Comparison of ENCODE assay signal across 19 cellular contexts in the genomic region with DNA sequence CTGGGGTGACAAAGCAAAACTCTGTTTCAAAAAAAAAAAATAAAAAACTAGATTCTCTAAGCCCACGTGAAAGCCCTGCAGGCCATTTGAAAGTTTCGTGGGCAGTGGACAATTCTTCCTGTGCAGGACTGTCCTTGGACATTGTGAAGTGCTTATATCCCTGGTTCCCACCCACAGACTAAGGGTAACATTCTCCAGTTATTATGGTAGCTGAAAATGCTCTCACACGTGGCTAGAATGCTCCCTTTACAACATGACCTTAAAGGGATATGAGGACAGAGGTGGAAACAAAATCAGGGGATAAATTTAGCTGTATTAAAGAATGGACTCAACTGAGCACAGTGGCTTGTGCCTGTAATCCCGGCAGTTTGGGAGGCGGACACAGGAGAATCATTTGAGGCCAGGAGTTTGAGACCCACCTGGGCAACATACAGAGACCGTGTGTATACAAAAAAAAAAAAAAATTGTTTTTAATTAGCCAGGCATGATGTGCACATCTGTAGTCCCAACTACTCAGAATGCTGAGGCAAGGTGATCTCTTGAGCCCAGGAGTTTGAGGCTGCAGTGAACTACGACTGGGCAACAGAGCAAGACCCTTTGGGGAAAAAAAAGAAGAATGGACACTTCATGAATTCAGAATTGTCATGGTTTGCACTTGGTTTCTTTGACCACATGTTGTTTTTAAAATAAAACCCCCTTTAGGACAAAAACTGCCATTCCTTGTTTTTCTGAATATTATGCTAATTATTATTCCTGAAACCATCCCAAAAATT.
"Had no signal": no experiment of that assay in that cellular context is flagged by ENCODE, and none has a peak within 500 bp of the region (broad histone marks: within the 10 kb centered on the region; RNA-seq: fewer than 3 reads in every experiment).

No MANE protein-coding gene starts in this region.

- H3K27ac ChIP-seq: epithelial cell of prostate, neural progenitor cell, transverse colon, vagina had no signal

- H3K27me3 ChIP-seq: dorsolateral prefrontal cortex, neural progenitor cell, transverse colon, vagina had no signal

- H3K4me1 ChIP-seq: transverse colon, vagina had no signal

- H3K9me3 ChIP-seq: transverse colon, vagina had no signal

- ATAC-seq: activated T-helper 17 cell treated with anti-CD3 and anti-CD28 coated beads, Interleukin-2, amount 50 U/mL, for 72 hours; stimulated activated naive CD8-positive, alpha-beta T cell treated with anti-CD3 and anti-CD28 coated beads, Interleukin-15, Interleukin-2, amounts not matched to agents 100 U/mL and 50 U/mL, for 24 hours; T-cell had no signal

- DNase-seq: activated B cell treated with CpG ODN at 0.5 μM for 24 hours; activated CD4-positive, alpha-beta memory T cell treated with anti-CD3 and anti-CD28 coated beads for 36 hours; activated CD4-positive, alpha-beta T cell treated with anti-CD3 and anti-CD28 coated beads for 4 hours; activated naive CD4-positive, alpha-beta T cell; activated naive CD8-positive, alpha-beta T cell treated with anti-CD3 and anti-CD28 coated beads for 36 hours; activated T-cell treated with anti-CD3 and anti-CD28 coated beads for 4 hours; amygdala; caudate nucleus; dorsolateral prefrontal cortex; endodermal cell; foreskin fibroblast; stimulated activated CD4-positive, alpha-beta T cell treated with anti-CD3 and anti-CD28 coated beads, Interleukin-2, amount 100 ng/mL, for 24 hours; stimulated activated naive CD8-positive, alpha-beta T cell treated with anti-CD3 and anti-CD28 coated beads, Interleukin-15, Interleukin-2, amounts not matched to agents 100 U/mL and 50 U/mL, for 24 hours; T-cell; transverse colon had no signal

- H3K36me3 ChIP-seq: neural progenitor cell, transverse colon, vagina had no signal

- H3K4me3 ChIP-seq: dorsolateral prefrontal cortex, neural progenitor cell, transverse colon, vagina had no signal
